Comparison of ENCODE assay signal across 8 cellular contexts in genomic region chr3:154120903-154121235, GRCh38. TPM values are rescaled to one million over a fixed set of nuclear protein-coding genes. Genes with fewer than 3 reads are reported as not detected.
DNase-seq lines count a peak whose midpoint lies in the region; TF ChIP-seq lines count a peak whose summit lies in the region.

No MANE protein-coding gene starts in this region.

- CTCF ChIA-PET in CD4-positive, alpha-beta memory T cell (lab: Charles Lee; ENCODE audit: partially characterized antibody): no interaction called here

- H3K4me1 Mint-ChIP-seq in CD4-positive, alpha-beta memory T cell: peaks cover 13 to 29% (median 19%) of the 10 kb centered on the region in 4 donors
- no peaks in the 10 kb centered on the region for H3K4me1 Mint-ChIP-seq in HFFc6 (ENCODE audit: low read depth)

- H3K27ac Mint-ChIP-seq in CD4-positive, alpha-beta memory T cell: peak overlapping the region in 1 of 7 donors; percentile 17
- no peak overlapping the region for H3K27ac Mint-ChIP-seq in HFFc6

- DNase-seq in CD4-positive, alpha-beta memory T cell: no peak
- DNase-seq in HFFc6 (no peak), SW480 (ENCODE audit: low spot score) (peak; percentile 66), left ventricle myocardium inferior (no peak), NCI-H2107 (lab: John Stamatoyannopoulos, UW) (no peak), mucosa of gallbladder (ENCODE audit: low spot score) (no peak), D341Med (ENCODE audit: low spot score) (no peak)

- peak overlapping the region; percentile 89 for H3K4me2 ChIP-seq in skeletal muscle satellite cell (ENCODE audit: low read length)

- H3K27ac ChIP-seq in CD4-positive, alpha-beta memory T cell (ENCODE audit: low read depth, low read length): no peak overlapping the region
- H3K27ac ChIP-seq in left ventricle myocardium inferior (replicated peaks): peak overlapping the region; percentile 56

- H3K9ac ChIP-seq in skeletal muscle satellite cell (ENCODE audit: low read depth, low read length): peak overlapping the region; percentile 47

- H3K36me3 Mint-ChIP-seq in CD4-positive, alpha-beta memory T cell: no peaks in the 10 kb centered on the region
- H3K36me3 Mint-ChIP-seq in HFFc6 (ENCODE audit: low read depth): no peaks in the 10 kb centered on the region; the same call in 1 of the 2 replicates

- H3K27me3 ChIP-seq in CD4-positive, alpha-beta memory T cell (ENCODE audit: insufficient read depth, low read length): peaks cover 10% of the 10 kb centered on the region
- H3K27me3 ChIP-seq in left ventricle myocardium inferior (ENCODE audit: low read depth) (peaks cover 51% of the 10 kb centered on the region), skeletal muscle satellite cell (ENCODE audit: control insufficient read depth, insufficient read depth, low read length) (no peaks in the 10 kb centered on the region)

- no peaks in the 10 kb centered on the region for H3K9me3 ChIP-seq in CD4-positive, alpha-beta memory T cell (ENCODE audit: control insufficient read depth in 1 of 2, low read length in 2 of 2)
- H3K9me3 ChIP-seq in left ventricle myocardium inferior (replicated peaks) (no peaks in the 10 kb centered on the region), skeletal muscle satellite cell (replicated peaks; ENCODE audit: low read length) (no peaks in the 10 kb centered on the region)

- H3K4me3 Mint-ChIP-seq in CD4-positive, alpha-beta memory T cell: peak overlapping the region; percentile 68 to 92 (median 84)
- H3K4me3 Mint-ChIP-seq in HFFc6: peak overlapping the region; percentile 55

- no peaks in the 10 kb centered on the region for H3K36me3 ChIP-seq in CD4-positive, alpha-beta memory T cell (ENCODE audit: insufficient read depth, low read length)
- H3K36me3 ChIP-seq in left ventricle myocardium inferior: no peaks in the 10 kb centered on the region
- H3K36me3 ChIP-seq in skeletal muscle satellite cell (ENCODE audit: insufficient read depth, low read length): no peaks in the 10 kb centered on the region

- peaks cover 41 to 52% of the 10 kb centered on the region in 2 donors for H3K27me3 Mint-ChIP-seq in CD4-positive, alpha-beta memory T cell
- H3K27me3 Mint-ChIP-seq in HFFc6 (ENCODE audit: insufficient read depth): peaks cover 14% of the 10 kb centered on the region

- peaks cover 0 to 4% (median under 1%) of the 10 kb centered on the region in 8 donors for H3K9me3 Mint-ChIP-seq in CD4-positive, alpha-beta memory T cell
- no peaks in the 10 kb centered on the region for H3K9me3 Mint-ChIP-seq in HFFc6

- intact Hi-C loops in CD4-positive, alpha-beta memory T cell (cut with micrococcal nuclease): loop anchor here (5.0 kb wide), 1 partner anchor 201 kb away; the partner anchor contains the start of gene DHX36
- intact Hi-C loops in left ventricle myocardium inferior (cut with micrococcal nuclease): loop anchor here (10.0 kb wide), 1 partner anchor 134 kb away; no protein-coding TSS in a partner anchor

- POLR2A ChIA-PET in CD4-positive, alpha-beta memory T cell (lab: Charles Lee; ENCODE audit: partially characterized antibody): interaction anchor here (1.0 kb wide), 1 partner anchor 10 kb away, joined by 4 read pairs; no protein-coding TSS in a partner anchor

- no peak for TF ChIP-seq CTCF in HFFc6 (IDR thresholded peaks at IDR 0.05)
- TF ChIP-seq CTCF in left ventricle myocardium inferior (IDR thresholded peaks at IDR 0.05; ENCODE audit: borderline replicate concordance): no peak

- peak overlapping the region; percentile 18 to 49 for H3K4me3 ChIP-seq in CD4-positive, alpha-beta memory T cell (ENCODE audit: low read length in 2 of 2)
- H3K4me3 ChIP-seq in left ventricle myocardium inferior (peak overlapping the region; percentile 88), skeletal muscle satellite cell (ENCODE audit: low read length) (peak overlapping the region; percentile 94)

- peaks cover 16% of the 10 kb centered on the region for H3K4me1 ChIP-seq in CD4-positive, alpha-beta memory T cell (ENCODE audit: insufficient read depth, low read length)
- peaks cover 35% of the 10 kb centered on the region for H3K4me1 ChIP-seq in left ventricle myocardium inferior
- H3K4me1 ChIP-seq in skeletal muscle satellite cell (ENCODE audit: control insufficient read depth, insufficient read depth, low read length): peaks cover 25% of the 10 kb centered on the region

RNA-seq across cellular contexts. Expression of gene ARHGEF26, which starts 0.3 kb away (rescaled TPM):
- under 1 TPM; 0.14 to 0.17 TPM for total RNA-seq in CD4-positive, alpha-beta memory T cell
- under 1 TPM; 0.06 to 0.33 TPM for polyA plus RNA-seq in CD4-positive, alpha-beta memory T cell
- total RNA-seq in HFFc6 (2021; fragmentation: NEBNext Ultra II Directional; extraction: Animal tissue kit (Norgen Biotek cat#: 25700)): under 1 TPM in 1 of 6 experiments, not detected in 5; 0.05 TPM
- 1.2 TPM for total RNA-seq in left ventricle myocardium inferior
- 3.1 and 3.3 TPM in 2 replicates for total RNA-seq in skeletal muscle satellite cell (2012; rRNA removed)
- 56.7 TPM for total RNA-seq in mucosa of gallbladder

Comparison
In these comparisons a context has a peak if more than half of its experiments do, and no peak if none do; other contexts are left out.
1. H3K4me3 ChIP-seq: peak in every context shown above with its lines; median percentile 94 in skeletal muscle satellite cell; 88 in left ventricle myocardium inferior; 34 in CD4-positive, alpha-beta memory T cell.
2. RNA of gene ARHGEF26, which starts 0.3 kb away (total RNA-seq): 56.7 TPM in mucosa of gallbladder (single experiment); 1.2 TPM in left ventricle myocardium inferior (single experiment), 0.14 to 0.17 TPM in CD4-positive, alpha-beta memory T cell and 0.05 TPM in HFFc6; every median in the first group is over 10 times any median in the second.